Comparison of ENCODE assay signal across 23 cellular contexts in the genomic region with DNA sequence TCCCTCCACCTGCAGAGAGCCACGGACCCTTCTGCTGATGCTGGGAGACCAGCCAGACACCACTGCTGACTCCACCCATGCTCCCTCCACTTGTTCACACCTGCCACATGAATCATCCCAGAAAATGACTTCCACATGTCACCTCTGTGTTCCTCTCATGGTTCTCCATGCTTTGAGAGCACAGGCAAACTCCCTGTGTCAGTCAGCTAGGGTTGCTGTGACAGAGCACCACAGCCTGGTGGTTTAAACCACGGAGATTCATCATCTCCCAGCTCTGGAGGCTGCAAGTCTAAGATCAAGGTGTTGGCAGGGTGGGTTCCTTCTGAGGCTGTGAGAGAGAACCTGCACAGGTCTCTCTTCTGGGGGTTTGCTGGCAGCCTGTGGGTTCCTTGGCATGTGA.
DNase-seq lines count a peak whose midpoint lies in the region; ATAC-seq and TF ChIP-seq lines count a peak whose summit lies in the region.
"Had no signal": no experiment of that assay in that cellular context is flagged by ENCODE, and none has a peak within 500 bp of the region (broad histone marks: within the 10 kb centered on the region; RNA-seq: fewer than 3 reads in every experiment).

No MANE protein-coding gene starts in this region.

- no peak for ATAC-seq in CD8-positive, alpha-beta T cell
- no peak for ATAC-seq in GM18867 (IDR thresholded peaks at IDR 0.05; ENCODE audit: unreplicated experiment)
- ATAC-seq: heart right ventricle, left ventricle myocardium superior, mucosa of descending colon had no signal

- DNase-seq in NCI-H2171 treated with DMSO at 0.1 percent for 48 hours (lab: John Stamatoyannopoulos, UW) (peak; percentile 8), NCI-H2171 (lab: John Stamatoyannopoulos, UW) (no peak), fibroblast of mammary gland (ENCODE audit: low read depth) (peak; percentile 27), A673 (ENCODE audit: low spot score) (no peak)
- DNase-seq in stimulated activated CD4-positive, alpha-beta T cell treated with anti-CD3 and anti-CD28 coated beads, Interleukin-15, amount 100 ng/mL, for 24 hours = peak; percentile 54
- DNase-seq in stimulated activated CD4-positive, alpha-beta T cell treated with anti-CD3 and anti-CD28 coated beads, Interleukin-4, amount 100 ng/mL, for 1 hour = no peak
- no peak for DNase-seq in CD8-positive, alpha-beta T cell
- DNase-seq: 8988T, brain microvascular endothelial cell, colonic mucosa, GOT3, heart right ventricle, left ventricle myocardium superior, mucosa of descending colon, NCI-H1092 treated with DMSO at 0.1 percent for 48 hours, NCI-H2107, NCI-H524, nucleus accumbens, Right ventricle myocardium superior, spleen, T-helper 1 cell had no signal

- no peaks in the 10 kb centered on the region for H3K36me3 Mint-ChIP-seq in CD8-positive, alpha-beta T cell
- H3K36me3 Mint-ChIP-seq: type B pancreatic cell had no signal

- no peak overlapping the region for H3K4me3 ChIP-seq in fibroblast of mammary gland (ENCODE audit: control insufficient read depth, low read depth, low read length)
- H3K4me3 ChIP-seq in CD8-positive, alpha-beta T cell (ENCODE audit: low read depth, low read length) = no peak overlapping the region
- no peak overlapping the region for H3K4me3 ChIP-seq in A673 (ENCODE audit: low read depth, low read length, poor library complexity, severe bottlenecking)
- H3K4me3 ChIP-seq: colonic mucosa, heart right ventricle, mucosa of descending colon, spleen had no signal

- BruUV-seq in A673 (replicated peaks; lab: Mats Ljungman, UMichigan) = no TSS peak

- peaks cover 4% of the 10 kb centered on the region for H3K27me3 Mint-ChIP-seq in CD8-positive, alpha-beta T cell (ENCODE audit: low read depth)

- intact Hi-C loops in CD8-positive, alpha-beta T cell (cut with DNase I, micrococcal nuclease) = no loop called here
- intact Hi-C loops in A673 (cut with micrococcal nuclease; ENCODE audit: unreplicated experiment) = no loop called here

- no peak overlapping the region for H3K27ac Mint-ChIP-seq in CD8-positive, alpha-beta T cell
- H3K27ac Mint-ChIP-seq: type B pancreatic cell had no signal

- no peaks in the 10 kb centered on the region for H3K4me1 Mint-ChIP-seq in CD8-positive, alpha-beta T cell (ENCODE audit: low read depth)

- no peaks in the 10 kb centered on the region for H3K9me3 Mint-ChIP-seq in CD8-positive, alpha-beta T cell

- H3K27me3 ChIP-seq in CD8-positive, alpha-beta T cell (ENCODE audit: insufficient read depth, low read length) = no peaks in the 10 kb centered on the region
- H3K27me3 ChIP-seq in A673 (replicated peaks; ENCODE audit: insufficient read depth, low read depth, low read length, poor library complexity) = no peaks in the 10 kb centered on the region
- H3K27me3 ChIP-seq: brain microvascular endothelial cell, colonic mucosa, heart right ventricle, spleen had no signal

- no peaks in the 10 kb centered on the region for H3K4me1 ChIP-seq in CD8-positive, alpha-beta T cell (ENCODE audit: insufficient read depth, low read length)
- H3K4me1 ChIP-seq in A673 (ENCODE audit: insufficient read depth, low read length, poor library complexity, severe bottlenecking) = no peaks in the 10 kb centered on the region
- H3K4me1 ChIP-seq: colonic mucosa had no signal

- CTCF ChIA-PET in CD8-positive, alpha-beta T cell (lab: Charles Lee) = no interaction called here
- CTCF ChIA-PET in A673 (lab: Charles Lee) = no interaction called here

- POLR2A ChIA-PET in CD8-positive, alpha-beta T cell (lab: Charles Lee) = no interaction called here
- POLR2A ChIA-PET in A673 (lab: Charles Lee; ENCODE audit: low non-redundant PET) = no interaction called here

- no peaks in the 10 kb centered on the region for H3K9me3 ChIP-seq in CD8-positive, alpha-beta T cell (ENCODE audit: low read length)
- no peaks in the 10 kb centered on the region for H3K9me3 ChIP-seq in A673 (ENCODE audit: low read depth, low read length, poor library complexity, severe bottlenecking)
- H3K9me3 ChIP-seq: colonic mucosa, heart right ventricle, mucosa of descending colon, spleen had no signal

- no peaks in the 10 kb centered on the region for H3K36me3 ChIP-seq in CD8-positive, alpha-beta T cell (ENCODE audit: insufficient read depth, low read length)
- H3K36me3 ChIP-seq in A673 (ENCODE audit: insufficient read depth, low read length, poor library complexity, severe bottlenecking) = no peaks in the 10 kb centered on the region
- H3K36me3 ChIP-seq: brain microvascular endothelial cell, colonic mucosa, heart right ventricle, spleen had no signal

- H3K27ac ChIP-seq in CD8-positive, alpha-beta T cell (ENCODE audit: low read depth, low read length) = no peak overlapping the region
- no peak overlapping the region for H3K27ac ChIP-seq in A673 (ENCODE audit: low read depth, low read length, poor library complexity, severe bottlenecking)
- H3K27ac ChIP-seq: brain microvascular endothelial cell, colonic mucosa, heart right ventricle, spleen had no signal

- TF ChIP-seq CTCF in fibroblast of mammary gland (conservative IDR thresholded peaks at IDR 0.05; ENCODE audit: control insufficient read depth, insufficient read depth, low read depth, low read length) = no peak
- no peak for TF ChIP-seq CTCF in CD8-positive, alpha-beta T cell (IDR thresholded peaks at IDR 0.05)
- TF ChIP-seq CTCF in A673 (conservative IDR thresholded peaks at IDR 0.05; ENCODE audit: low read depth, low read length) = no peak

- H3K4me3 Mint-ChIP-seq in CD8-positive, alpha-beta T cell = no peak overlapping the region
- H3K4me3 Mint-ChIP-seq: type B pancreatic cell had no signal

Comparison
In these comparisons a context has a peak if more than half of its experiments do, and no peak if none do; other contexts are left out.
1. DNase-seq: peak in NCI-H2171 treated with DMSO at 0.1 percent for 48 hours (single experiment), stimulated activated CD4-positive, alpha-beta T cell treated with anti-CD3 and anti-CD28 coated beads, Interleukin-15, amount 100 ng/mL, for 24 hours (single experiment) and fibroblast of mammary gland (single experiment); none in NCI-H2171 (single experiment), stimulated activated CD4-positive, alpha-beta T cell treated with anti-CD3 and anti-CD28 coated beads, Interleukin-4, amount 100 ng/mL, for 1 hour (single experiment), CD8-positive, alpha-beta T cell (0 of 7) and A673 (single experiment).